9 cellular contexts compared by ENCODE assay signal in the genomic region with DNA sequence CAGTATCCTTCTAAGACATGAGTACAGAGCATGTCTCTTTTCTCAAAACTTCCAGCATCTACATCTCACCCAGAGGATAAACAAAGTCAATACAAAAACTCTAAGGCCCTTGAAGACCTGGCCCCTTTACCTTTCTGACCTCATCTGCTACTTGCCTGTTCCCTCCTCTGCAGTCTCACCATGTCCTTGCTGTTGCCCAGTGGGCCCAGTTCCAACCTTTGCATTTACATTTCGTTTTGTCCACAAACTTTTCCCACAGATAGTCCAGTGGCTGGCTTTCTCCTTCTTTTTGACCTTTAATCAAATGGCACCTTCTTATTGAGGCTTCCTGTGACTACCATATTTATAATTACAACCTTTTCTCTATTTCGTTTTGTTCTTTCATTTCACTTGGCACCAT. TPM values are rescaled to one million over a fixed set of nuclear protein-coding genes. Genes with fewer than 3 reads are reported as not detected.
A peak's percentile ranks its signal among the peaks of the same experiment; 100 is the strongest.
DNase-seq lines count a peak whose midpoint lies in the region; ATAC-seq, FAIRE-seq and TF ChIP-seq lines count a peak whose summit lies in the region.
"Had no signal": no experiment of that assay in that cellular context is flagged by ENCODE, and none has a peak within 500 bp of the region (broad histone marks: within the 10 kb centered on the region; RNA-seq: fewer than 3 reads in every experiment).

No MANE protein-coding gene starts in this region.

- POLR2A ChIA-PET in activated CD4-positive, alpha-beta T cell treated with anti-CD3 and anti-CD28 coated beads for 36 hours (lab: Charles Lee) = interaction anchor here (0.7 to 1.1 kb wide), 2 partner anchors 46 to 311 kb away, joined by 3 to 6 read pairs; partner anchors contain the start of gene TWF1

- H3K4me3 ChIP-seq in SK-N-MC (peak overlapping the region; percentile 84; the same call in 1 of the 2 replicates), esophagus squamous epithelium (peak overlapping the region; percentile 52 to 82 (median 66))

- 65 to 66% methylated on average over 2 of the region's 2 CpGs for WGBS in esophagus squamous epithelium, 2 donors

- H3K9ac ChIP-seq in SK-N-MC (ENCODE audit: insufficient read length) = no peak overlapping the region

- peaks cover 62% of the 10 kb centered on the region for H3K4me1 Mint-ChIP-seq in activated CD4-positive, alpha-beta T cell treated with anti-CD3 and anti-CD28 coated beads for 36 hours
- peaks cover 68% of the 10 kb centered on the region for H3K4me1 Mint-ChIP-seq in stimulated activated memory B cell treated with anti-CD40 and anti-IgM and Interleukin-4, amounts not matched to agents 10 μg/mL and 1 μg/mL and 100 μg/mL, for 72 hours

- intact Hi-C loops in activated CD4-positive, alpha-beta T cell treated with anti-CD3 and anti-CD28 coated beads for 36 hours (cut with DNase I, micrococcal nuclease) = no loop called here
- intact Hi-C loops in esophagus squamous epithelium (cut with DNase I) = no loop called here

- CTCF ChIA-PET in activated CD4-positive, alpha-beta T cell treated with anti-CD3 and anti-CD28 coated beads for 36 hours (lab: Charles Lee) = interaction anchor here (1.2 kb wide), 1 partner anchor 17 kb away, joined by 3 read pairs; no protein-coding TSS in a partner anchor

- H3K27me3 Mint-ChIP-seq in activated CD4-positive, alpha-beta T cell treated with anti-CD3 and anti-CD28 coated beads for 36 hours = no peaks in the 10 kb centered on the region
- H3K27me3 Mint-ChIP-seq in stimulated activated memory B cell treated with anti-CD40 and anti-IgM and Interleukin-4, amounts not matched to agents 10 μg/mL and 1 μg/mL and 100 μg/mL, for 72 hours = no peaks in the 10 kb centered on the region

- peaks cover 47% of the 10 kb centered on the region for H3K36me3 Mint-ChIP-seq in activated CD4-positive, alpha-beta T cell treated with anti-CD3 and anti-CD28 coated beads for 36 hours (ENCODE audit: low read depth)
- H3K36me3 Mint-ChIP-seq in stimulated activated memory B cell treated with anti-CD40 and anti-IgM and Interleukin-4, amounts not matched to agents 10 μg/mL and 1 μg/mL and 100 μg/mL, for 72 hours = peaks cover 15% of the 10 kb centered on the region

- H3K27ac ChIP-seq in SK-N-MC (no peak overlapping the region), esophagus squamous epithelium (peak overlapping the region in 2 of 4 donors; percentile 90 to 95)

- no peak for TF ChIP-seq POLR2A in esophagus squamous epithelium (IDR thresholded peaks at IDR 0.05)

- H3K9me3 Mint-ChIP-seq in activated CD4-positive, alpha-beta T cell treated with anti-CD3 and anti-CD28 coated beads for 36 hours (ENCODE audit: low read depth) = no peaks in the 10 kb centered on the region
- H3K9me3 Mint-ChIP-seq in stimulated activated memory B cell treated with anti-CD40 and anti-IgM and Interleukin-4, amounts not matched to agents 10 μg/mL and 1 μg/mL and 100 μg/mL, for 72 hours = no peaks in the 10 kb centered on the region

- peak overlapping the region; percentile 79 for H3K27ac Mint-ChIP-seq in activated CD4-positive, alpha-beta T cell treated with anti-CD3 and anti-CD28 coated beads for 36 hours
- peak overlapping the region; percentile 99 for H3K27ac Mint-ChIP-seq in stimulated activated memory B cell treated with anti-CD40 and anti-IgM and Interleukin-4, amounts not matched to agents 10 μg/mL and 1 μg/mL and 100 μg/mL, for 72 hours

- H3K4me1 ChIP-seq in esophagus squamous epithelium = peaks cover 5 to 54% (median 27%) of the 10 kb centered on the region in 3 donors

- no peak for ATAC-seq in activated CD4-positive, alpha-beta T cell treated with anti-CD3 and anti-CD28 coated beads for 36 hours
- ATAC-seq in stimulated activated memory B cell treated with anti-CD40 and anti-IgM and Interleukin-4, amounts not matched to agents 10 μg/mL and 1 μg/mL and 100 μg/mL, for 72 hours = no peak
- ATAC-seq in GM19395 (IDR thresholded peaks at IDR 0.05; ENCODE audit: unreplicated experiment) = no peak

- peaks cover 4% of the 10 kb centered on the region; the same call in 1 of the 2 replicates for H3K36me3 ChIP-seq in SK-N-MC (ENCODE audit: insufficient read depth, low read length)
- peaks cover 0 to 10% (median 0%) of the 10 kb centered on the region in 3 donors for H3K36me3 ChIP-seq in esophagus squamous epithelium

- FAIRE-seq in D721Med (lab: Jason Lieb, UNC) = no peak
- FAIRE-seq: GM18507 had no signal

- H3K9me3 ChIP-seq in SK-N-MC (ENCODE audit: low read depth, low read length) (no peaks in the 10 kb centered on the region; the same call in 1 of the 2 replicates), esophagus squamous epithelium (no peaks in the 10 kb centered on the region)

- H3K27me3 ChIP-seq in esophagus squamous epithelium = no peaks in the 10 kb centered on the region

- H3K4me3 Mint-ChIP-seq in activated CD4-positive, alpha-beta T cell treated with anti-CD3 and anti-CD28 coated beads for 36 hours = peak overlapping the region; percentile 95
- peak overlapping the region; percentile 99 for H3K4me3 Mint-ChIP-seq in stimulated activated memory B cell treated with anti-CD40 and anti-IgM and Interleukin-4, amounts not matched to agents 10 μg/mL and 1 μg/mL and 100 μg/mL, for 72 hours

- DNase-seq in activated CD4-positive, alpha-beta T cell treated with anti-CD3 and anti-CD28 coated beads for 36 hours = no peak
- no peak for DNase-seq in activated CD4-positive, alpha-beta T cell treated with anti-CD3 and anti-CD28 coated beads for 1 hour
- DNase-seq in SK-N-MC (ENCODE audit: low read depth, low spot score) (no peak), esophagus squamous epithelium (lab: John Stamatoyannopoulos, UW) (no peak), NCI-H146 treated with DMSO at 0.1 percent for 48 hours (lab: John Stamatoyannopoulos, UW; ENCODE audit: unreplicated experiment) (no peak), D721Med (ENCODE audit: insufficient read length, low spot score) (no peak)

- TF ChIP-seq CTCF in esophagus squamous epithelium (IDR thresholded peaks at IDR 0.05) (no peak), D721Med (IDR thresholded peaks at IDR 0.05; ENCODE audit: insufficient read depth, missing control alignments) (no peak)

RNA-seq across cellular contexts. Expression of gene IRAK4, which starts 1.6 kb away (rescaled TPM):
- total RNA-seq in activated CD4-positive, alpha-beta T cell treated with anti-CD3 and anti-CD28 coated beads for 36 hours = 10 to 100 TPM; 26.8 to 31.1 TPM
- total RNA-seq in esophagus squamous epithelium = 10 to 100 TPM; 19.8 to 26.3 (median 22.5) TPM

RNA-seq across cellular contexts. Expression of gene PUS7L, which starts 1.8 kb away (rescaled TPM):
- 10 to 100 TPM; 13.2 to 20.2 TPM for total RNA-seq in activated CD4-positive, alpha-beta T cell treated with anti-CD3 and anti-CD28 coated beads for 36 hours
- 10 to 100 TPM in 3 of 4 donors, 1 to 10 TPM in 1; 5.3 to 22.2 (median 14.6) TPM for total RNA-seq in esophagus squamous epithelium

RNA-seq across cellular contexts. Expression of gene TWF1, which starts 45.7 kb away (rescaled TPM):
- total RNA-seq in activated CD4-positive, alpha-beta T cell treated with anti-CD3 and anti-CD28 coated beads for 36 hours = 10 to 100 TPM; 15.5 to 17.4 TPM
- 100 to 1,000 TPM; 112 to 230 (median 194) TPM for total RNA-seq in esophagus squamous epithelium

Comparison
In these comparisons a context has a peak if more than half of its experiments do, and no peak if none do; other contexts are left out.
1. RNA of gene TWF1, which starts 45.7 kb away (total RNA-seq): 112 to 230 TPM in esophagus squamous epithelium; 15.5 to 17.4 TPM in activated CD4-positive, alpha-beta T cell treated with anti-CD3 and anti-CD28 coated beads for 36 hours; every median in the first group is over 4 times any median in the second.